Comparison of ENCODE assay signal across 7 cellular contexts in genomic region chr1:149200567-149200966, GRCh38.
DNase-seq lines count a peak whose midpoint lies in the region; ATAC-seq and TF ChIP-seq lines count a peak whose summit lies in the region.
"Not testable (repeated sequence)": the region's sequence is repeated elsewhere in the genome, so short reads cannot be mapped to it uniquely, and the experiment has no call there.

No MANE protein-coding gene starts in this region.

- H2AFZ ChIP-seq in OCI-LY3 (ENCODE audit: low read depth, low read length): not testable (repeated sequence)

- peak overlapping the region; percentile 37 for H3K4me2 ChIP-seq in OCI-LY3 (ENCODE audit: low read length)

- ATAC-seq in GM21447 (IDR thresholded peaks at IDR 0.05; ENCODE audit: unreplicated experiment) (peak; percentile 72), HG03342 (IDR thresholded peaks at IDR 0.05; ENCODE audit: unreplicated experiment) (peak; percentile 65)

- not testable (repeated sequence) for H3K9me3 ChIP-seq in OCI-LY3 (ENCODE audit: insufficient read depth, low read length)

- H3K36me3 ChIP-seq in OCI-LY3 (replicated peaks; ENCODE audit: low read depth, low read length): not testable (repeated sequence)

- peaks cover 11% of the 10 kb centered on the region for H3K4me1 ChIP-seq in OCI-LY3 (ENCODE audit: low read length)

- not testable (repeated sequence) for H3K4me3 ChIP-seq in GM12864 (ENCODE audit: low read depth, low read length); OCI-LY3 (ENCODE audit: low read length); fibroblast of the aortic adventitia (ENCODE audit: low read depth, low read length)

- H3K79me2 ChIP-seq in OCI-LY3 (ENCODE audit: low read length): not testable (repeated sequence)

- not testable (repeated sequence) for H4K20me1 ChIP-seq in OCI-LY3 (ENCODE audit: insufficient read depth, low read length)

- H3K9ac ChIP-seq in OCI-LY3 (ENCODE audit: low read length): not testable (repeated sequence)

- H3K27ac ChIP-seq in OCI-LY3 (ENCODE audit: low read length): not testable (repeated sequence)

- DNase-seq in GM12864 (ENCODE audit: low read depth) (peak; percentile 19), amniotic epithelial cell (ENCODE audit: low read depth) (peak; percentile 58), fibroblast of the aortic adventitia (ENCODE audit: low read depth) (peak; percentile 91), non-pigmented ciliary epithelial cell (ENCODE audit: low read depth) (peak; percentile 23)

- H3K27me3 ChIP-seq in OCI-LY3 (ENCODE audit: low read depth, low read length): not testable (repeated sequence)

- TF ChIP-seq CTCF in GM12864 (IDR thresholded peaks at IDR 0.05; ENCODE audit: low read depth, low read length, missing control alignments); OCI-LY3 (IDR thresholded peaks at IDR 0.05; ENCODE audit: low read depth, low read length); fibroblast of the aortic adventitia (IDR thresholded peaks at IDR 0.05; ENCODE audit: insufficient read depth, low read length): not testable (repeated sequence)

Comparison
In these comparisons a context has a peak if more than half of its experiments do, and no peak if none do; other contexts are left out.
1. DNase-seq: peak in every context shown above with its lines; median percentile 91 in fibroblast of the aortic adventitia; 58 in amniotic epithelial cell; 23 in non-pigmented ciliary epithelial cell; 19 in GM12864.